In genomic region chr2:207530160-207531023, GRCh38 we compare ENCODE assay signal across 8 cellular contexts. TPM values are rescaled to one million over a fixed set of nuclear protein-coding genes. Genes with fewer than 3 reads are reported as not detected.
A peak's percentile ranks its signal among the peaks of the same experiment; 100 is the strongest.
DNase-seq lines count a peak whose midpoint lies in the region; ATAC-seq, FAIRE-seq and TF ChIP-seq lines count a peak whose summit lies in the region.

No MANE protein-coding gene starts in this region.

- H3K9me3 ChIP-seq in A549 = no peaks in the 10 kb centered on the region
- no peaks in the 10 kb centered on the region for H3K9me3 ChIP-seq in left ventricle myocardium inferior (replicated peaks)

- H3K27me3 ChIP-seq in left ventricle myocardium inferior (ENCODE audit: low read depth) = no peaks in the 10 kb centered on the region

- peak; percentile 31 to 49 for DNase-seq in A549 (ENCODE audit: low read depth in 1 of 2, low spot score in 1 of 2)
- peak; percentile 30 for DNase-seq in HTR-8/SVneo (ENCODE audit: insufficient read length, low spot score)
- peak; percentile 51 for DNase-seq in SK-MEL-5 (ENCODE audit: low read depth, low spot score)
- peak; percentile 53 to 64 for DNase-seq in activated naive CD4-positive, alpha-beta T cell treated with anti-CD3 and anti-CD28 coated beads, Interleukin-2, amount 50 U/mL, for 72 hours (ENCODE audit: low spot score in 2 of 2)
- DNase-seq in left ventricle myocardium inferior = peak; percentile 41
- peak; percentile 15 for DNase-seq in progenitor cell of endocrine pancreas (ENCODE audit: low spot score, unreplicated experiment)

- peak overlapping the region; percentile 75 for H3K4me3 ChIP-seq in A549
- H3K4me3 ChIP-seq in left ventricle myocardium inferior = peak overlapping the region; percentile 91

- in situ Hi-C loops in SK-MEL-5 (cut with HindIII; ENCODE audit: low pct_unique_long_range_greater_than_20kb, low sequenced_read_pairs) = no loop called here

- peaks cover 46% of the 10 kb centered on the region for H3K4me1 ChIP-seq in A549
- H3K4me1 ChIP-seq in left ventricle myocardium inferior = peaks cover 64% of the 10 kb centered on the region

- H3K4me3 Mint-ChIP-seq in progenitor cell of endocrine pancreas (ENCODE audit: low read depth) = peak overlapping the region; percentile 100

- peaks cover 16% of the 10 kb centered on the region for H3K27me3 Mint-ChIP-seq in progenitor cell of endocrine pancreas

- no peaks in the 10 kb centered on the region for H3K36me3 ChIP-seq in left ventricle myocardium inferior

- peak in 1 of 2 experiments; percentile 28; a peak in 3 of 6 replicates for ATAC-seq in A549
- peak; percentile 9 for ATAC-seq in GM18505 (IDR thresholded peaks at IDR 0.05; ENCODE audit: unreplicated experiment)
- ATAC-seq in activated naive CD4-positive, alpha-beta T cell treated with anti-CD3 and anti-CD28 coated beads, Interleukin-2, amount 50 U/mL, for 72 hours = no peak
- ATAC-seq in GM21619 (IDR thresholded peaks at IDR 0.05; ENCODE audit: unreplicated experiment) = no peak

- H3K27ac Mint-ChIP-seq in activated naive CD4-positive, alpha-beta T cell treated with anti-CD3 and anti-CD28 coated beads, Interleukin-2, amount 50 U/mL, for 72 hours = peak overlapping the region; percentile 100
- H3K27ac Mint-ChIP-seq in progenitor cell of endocrine pancreas = peak overlapping the region; percentile 100

- CTCF ChIA-PET in A549 (lab: Yijun Ruan, JAX) = interaction anchor here (0.8 to 2.2 kb wide), 7 partner anchors 9 to 730 kb away, joined by 3 to 7 read pairs (median 3); no protein-coding TSS in a partner anchor

- no peak for TF ChIP-seq EP300 in A549 (IDR thresholded peaks at IDR 0.05)

- H3K4me2 ChIP-seq in A549 = peak overlapping the region; percentile 82

- H3K9me3 Mint-ChIP-seq in activated naive CD4-positive, alpha-beta T cell treated with anti-CD3 and anti-CD28 coated beads, Interleukin-2, amount 50 U/mL, for 72 hours = peaks cover 0 to 5% of the 10 kb centered on the region in 2 donors
- no peaks in the 10 kb centered on the region for H3K9me3 Mint-ChIP-seq in progenitor cell of endocrine pancreas (ENCODE audit: low read depth)

- WGBS in A549 (ENCODE audit: missing lambda C conversion rate) = 0% methylated on average over 28 of the region's 93 CpGs

- FAIRE-seq in A549 (lab: Jason Lieb, UNC) = no peak
- no peak for FAIRE-seq in HTR-8/SVneo (lab: Jason Lieb, UNC)

- H3K36me3 Mint-ChIP-seq in activated naive CD4-positive, alpha-beta T cell treated with anti-CD3 and anti-CD28 coated beads, Interleukin-2, amount 50 U/mL, for 72 hours = peaks cover 20 to 34% of the 10 kb centered on the region in 2 donors
- H3K36me3 Mint-ChIP-seq in progenitor cell of endocrine pancreas (ENCODE audit: insufficient read depth) = peaks cover 1% of the 10 kb centered on the region

- H3K4me1 Mint-ChIP-seq in progenitor cell of endocrine pancreas (ENCODE audit: low read depth) = peaks cover 25% of the 10 kb centered on the region

- TF ChIP-seq CTCF in A549 (IDR thresholded peaks at IDR 0.05) (no peak), left ventricle myocardium inferior (IDR thresholded peaks at IDR 0.05; ENCODE audit: borderline replicate concordance) (no peak), progenitor cell of endocrine pancreas (IDR thresholded peaks at IDR 0.05; ENCODE audit: unreplicated experiment) (no peak)

- POLR2A ChIA-PET in A549 (lab: Yijun Ruan, JAX) = interaction anchor here (0.6 to 2.1 kb wide), 24 partner anchors 10 to 765 kb away, joined by 3 to 34 read pairs (median 4); partner anchors contain the start of genes CCNYL1, FASTKD2, KLF7 and MDH1B

- TF ChIP-seq POLR2A in A549 (IDR thresholded peaks at IDR 0.05; ENCODE audit: low read length) (no peak), GM18505 (IDR thresholded peaks at IDR 0.05; ENCODE audit: borderline replicate concordance, extremely low read depth, insufficient read depth, insufficient read length) (no peak)

- TF ChIP-seq RAD21 in A549 (conservative IDR thresholded peaks at IDR 0.05 in 1 of 2, IDR thresholded peaks at IDR 0.05 in 1 of 2) = no peak

- intact Hi-C loops in left ventricle myocardium inferior (cut with micrococcal nuclease) = no loop called here

- H3K27ac ChIP-seq in A549 = peak overlapping the region; percentile 90 to 97
- H3K27ac ChIP-seq in left ventricle myocardium inferior (replicated peaks) = peak overlapping the region; percentile 99

TF ChIP-seq in A549, 52 proteins besides CTCF, POLR2A, EP300 and RAD21:
- TF ChIP-seq JUN (IDR thresholded peaks at IDR 0.05) (peak in 1 of 2 experiments; percentile 50; a peak in 1 of 5 replicates), FOSL2 (IDR thresholded peaks at IDR 0.05) (no peak), FOSL2 (CRISPR knock-in tag; IDR thresholded peaks at IDR 0.05) (no peak)
- TF ChIP-seq, protein P1, sequence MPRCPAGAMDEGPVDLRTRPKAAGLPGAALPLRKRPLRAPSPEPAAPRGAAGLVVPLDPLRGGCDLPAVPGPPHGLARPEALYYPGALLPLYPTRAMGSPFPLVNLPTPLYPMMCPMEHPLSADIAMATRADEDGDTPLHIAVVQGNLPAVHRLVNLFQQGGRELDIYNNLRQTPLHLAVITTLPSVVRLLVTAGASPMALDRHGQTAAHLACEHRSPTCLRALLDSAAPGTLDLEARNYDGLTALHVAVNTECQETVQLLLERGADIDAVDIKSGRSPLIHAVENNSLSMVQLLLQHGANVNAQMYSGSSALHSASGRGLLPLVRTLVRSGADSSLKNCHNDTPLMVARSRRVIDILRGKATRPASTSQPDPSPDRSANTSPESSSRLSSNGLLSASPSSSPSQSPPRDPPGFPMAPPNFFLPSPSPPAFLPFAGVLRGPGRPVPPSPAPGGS (IDR thresholded peaks at IDR 0.05) = 0 out of 3 replicates have a peak, but pooled peaks have one; percentile 2

RNA-seq across cellular contexts. Expression of gene CREB1, which starts 0.6 kb away (rescaled TPM):
- polyA plus RNA-seq in A549 (2011; rRNA removed) (42.4 and 42.5 TPM in 2 replicates), A549 (2017; fragmentation: RNase III; extraction: RNeasy Plus Mini Kit Qiagen cat#74134 plus additional on column Dnase treatment) (14.3 to 14.7 TPM (median 14.6 TPM) in 3 replicates)
- 16.1 and 22.3 TPM in 2 replicates for polyA plus RNA-seq in A549 (2012; cell fraction: cytosol; rRNA removed)
- polyA plus RNA-seq in A549 (2012; cell fraction: nucleus; rRNA removed) = 8.7 and 10.5 TPM in 2 replicates
- polyA minus RNA-seq in A549 (2011; rRNA and poly(A)+ RNA removed) = 128 and 198 TPM in 2 replicates
- total RNA-seq in SK-MEL-5 (2014; rRNA removed; shearing (Covaris generic)) = 31.9 and 34.6 TPM in 2 replicates
- 17.3 and 35.2 TPM in 2 replicates for polyA plus RNA-seq in SK-MEL-5 (2015; cell fraction: cytosol; rRNA removed)
- 55.9 and 74.8 TPM in 2 replicates for polyA plus RNA-seq in SK-MEL-5 (2015; cell fraction: nucleus; rRNA removed)
- 10 to 100 TPM; 68.1 to 89.3 TPM for total RNA-seq in activated naive CD4-positive, alpha-beta T cell treated with anti-CD3 and anti-CD28 coated beads, Interleukin-2, amount 50 U/mL, for 72 hours
- total RNA-seq in left ventricle myocardium inferior (50.5 TPM), progenitor cell of endocrine pancreas (103 and 111 TPM in 2 replicates)
